3 cellular contexts compared by ENCODE assay signal in the genomic region with DNA sequence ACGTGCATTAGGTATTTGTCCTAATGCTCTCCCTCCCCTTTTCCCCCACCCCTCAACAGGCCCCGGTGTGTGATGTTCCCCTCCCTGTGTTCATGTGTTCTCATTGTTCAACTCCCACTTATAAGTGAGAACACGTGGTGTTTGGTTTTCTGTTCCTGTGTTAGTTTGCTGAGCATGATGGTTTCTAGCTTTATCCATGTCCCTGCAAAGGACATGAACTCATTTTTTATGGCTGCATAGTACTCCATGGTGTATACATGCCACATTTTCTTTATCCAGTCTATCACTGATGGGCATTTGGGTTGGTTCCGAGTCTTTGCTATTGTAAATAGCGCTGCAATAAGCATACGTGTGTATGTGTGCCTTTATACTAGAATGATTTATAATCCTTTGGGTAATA.
DNase-seq lines count a peak whose midpoint lies in the region; ATAC-seq, FAIRE-seq and TF ChIP-seq lines count a peak whose summit lies in the region.
"Not testable (repeated sequence)": the region's sequence is repeated elsewhere in the genome, so short reads cannot be mapped to it uniquely, and the experiment has no call there.

No MANE protein-coding gene starts in this region.

- not testable (repeated sequence) for H3K9me3 ChIP-seq in HEK293 (ENCODE audit: control insufficient read depth, insufficient read depth, low read depth, low read length); K562 (replicated peaks; ENCODE audit: control insufficient read depth, insufficient read depth, low read depth, low read length); HepG2 (ENCODE audit: low read length)

- not testable (repeated sequence) for FAIRE-seq in K562 (lab: Jason Lieb, UNC); HepG2 (lab: Jason Lieb, UNC)

- H2AFZ ChIP-seq in K562 (ENCODE audit: low read depth, low read length); HepG2 (ENCODE audit: low read length): not testable (repeated sequence)

- in situ Hi-C loops in K562 (cut with MboI); HepG2 (cut with HindIII; ENCODE audit: extremely low pct_ligation_motif_present, low pct_unique_long_range_greater_than_20kb): not testable (repeated sequence)

- H3K79me2 ChIP-seq in K562 (ENCODE audit: control insufficient read depth, insufficient read depth, low read length); HepG2 (ENCODE audit: insufficient read depth, low read length): not testable (repeated sequence)

- WGBS in K562 (ENCODE audit: insufficient coverage, low coverage, missing lambda C conversion rate), result 0% methylated on average over 4 of the region's 6 CpGs
- WGBS in HepG2 (ENCODE audit: low lambda C conversion rate), result 8% methylated on average over 6 of the region's 6 CpGs

- intact Hi-C loops in K562 (cut with micrococcal nuclease); HepG2 (cut with micrococcal nuclease; ENCODE audit: unreplicated experiment): not testable (repeated sequence)

- not testable (repeated sequence) for TF ChIP-seq EP300 in K562 (IDR thresholded peaks at IDR 0.05; ENCODE audit: low read length); HepG2 (IDR thresholded peaks at IDR 0.05; ENCODE audit: low read depth in 2 of 2, low read length in 2 of 2); HepG2 (CRISPR knock-in tag; IDR thresholded peaks at IDR 0.05; ENCODE audit: borderline replicate concordance)

- BruUV-seq in K562 (replicated peaks; lab: Mats Ljungman, UMichigan); HepG2 (replicated peaks; lab: Mats Ljungman, UMichigan): not testable (repeated sequence)

- not testable (repeated sequence) for DNase-seq in K562 (ENCODE audit: extremely low read depth in 1 of 4, low spot score in 3 of 4); HepG2 (ENCODE audit: low spot score)

- H3K27me3 ChIP-seq in K562 (ENCODE audit: control insufficient read depth in 2 of 2, insufficient read depth in 2 of 2, low read length in 2 of 2) (peaks cover 2 to 13% of the 10 kb centered on the region in 2 experiments; a peak in 2 of 5 replicates), HepG2 (ENCODE audit: control insufficient read depth in 1 of 2, insufficient read depth in 2 of 2, low read length in 2 of 2) (peaks cover 0 to 13% of the 10 kb centered on the region in 2 experiments; a peak in 1 of 5 replicates)

- H3K9ac ChIP-seq in K562 (ENCODE audit: insufficient read depth in 1 of 2, low read depth in 2 of 2, low read length in 2 of 2); HepG2 (ENCODE audit: insufficient read depth, low read depth, low read length): not testable (repeated sequence)

- CTCF ChIA-PET in HEK293 (lab: Yijun Ruan, JAX), result interaction anchor here (0.6 to 0.7 kb wide), 2 partner anchors 397 to 531 kb away, joined by 4 to 6 read pairs; no protein-coding TSS in a partner anchor
- CTCF ChIA-PET in K562 (lab: Yijun Ruan, JAX; ENCODE audit: low intra/inter-chr PET ratio); HepG2 (lab: Yijun Ruan, JAX; ENCODE audit: low intra/inter-chr PET ratio, low total read pairs): not testable (repeated sequence)

- TF ChIP-seq CTCF in HEK293 (tag by site-specific recombination; IDR thresholded peaks at IDR 0.05); K562 (IDR thresholded peaks at IDR 0.05 in 2 of 3, conservative IDR thresholded peaks at IDR 0.05 in 1 of 3; ENCODE audit: insufficient read depth in 2 of 3, low read depth in 1 of 3, low read length in 3 of 3); HepG2 (CRISPR knock-in tag; IDR thresholded peaks at IDR 0.05): not testable (repeated sequence)

- H4K20me1 ChIP-seq in K562 (replicated peaks; ENCODE audit: control insufficient read depth, insufficient read depth, low read length); HepG2 (ENCODE audit: insufficient read depth, low read length): not testable (repeated sequence)

- not testable (repeated sequence) for H3K4me3 ChIP-seq in HEK293 (ENCODE audit: low read depth, low read length); K562; HepG2 (replicated peaks in 1 of 3; ENCODE audit: insufficient read depth in 1 of 3, low read depth in 2 of 3, low read length in 3 of 3)

- not testable (repeated sequence) for H3K4me1 ChIP-seq in HEK293 (ENCODE audit: control insufficient read depth, insufficient read depth, low read length); K562 (replicated peaks in 1 of 2; ENCODE audit: control insufficient read depth in 2 of 2, insufficient read depth in 2 of 2, low read length in 2 of 2)
- peaks cover 11% of the 10 kb centered on the region; the same call in 1 of the 2 replicates for H3K4me1 ChIP-seq in HepG2 (ENCODE audit: insufficient read depth, low read length)

- TF ChIP-seq RAD21 in K562 (CRISPR knock-in tag; conservative IDR thresholded peaks at IDR 0.05 in 1 of 2, IDR thresholded peaks at IDR 0.05 in 1 of 2); HepG2 (CRISPR knock-in tag; IDR thresholded peaks at IDR 0.05): not testable (repeated sequence)

- H3K27ac ChIP-seq in HEK293 (ENCODE audit: extremely low read depth, low read depth, low read length); K562 (ENCODE audit: extremely low read depth, low read depth, low read length); HepG2 (ENCODE audit: extremely low read length, insufficient read depth, low read length): not testable (repeated sequence)

- not testable (repeated sequence) for H3K9me1 ChIP-seq in K562 (ENCODE audit: control insufficient read depth, insufficient read depth, low read length)

- not testable (repeated sequence) for TF ChIP-seq POLR2A in K562 (conservative IDR thresholded peaks at IDR 0.05); HepG2 (IDR thresholded peaks at IDR 0.05; ENCODE audit: insufficient read depth in 1 of 2, low read depth in 2 of 2, low read length in 2 of 2)

- ATAC-seq in K562, HepG2: not testable (repeated sequence)

- not testable (repeated sequence) for H3K36me3 ChIP-seq in HEK293 (ENCODE audit: control insufficient read depth in 2 of 2, insufficient read depth in 1 of 2, low read length in 2 of 2); K562 (ENCODE audit: control insufficient read depth, insufficient read depth, low read length); HepG2 (replicated peaks in 1 of 2; ENCODE audit: control insufficient read depth in 1 of 2, insufficient read depth in 2 of 2, low read length in 2 of 2)

- POLR2A ChIA-PET in HEK293 (lab: Yijun Ruan, JAX); HepG2 (lab: Yijun Ruan, JAX): not testable (repeated sequence)
- POLR2A ChIA-PET in K562 (lab: Yijun Ruan, JAX), result interaction anchor here (0.8 kb wide), 1 partner anchor 96 kb away, joined by 3 read pairs; no protein-coding TSS in a partner anchor

- not testable (repeated sequence) for H3K4me2 ChIP-seq in K562 (ENCODE audit: insufficient read depth, low read length); HepG2 (ENCODE audit: low read depth, low read length)

TF ChIP-seq in HEK293, 187 proteins besides CTCF, POLR2A, EP300 and RAD21:
- peak; percentile 76 for TF ChIP-seq ZNF146 (tag by site-specific recombination; IDR thresholded peaks at IDR 0.05)

TF ChIP-seq in K562, 482 proteins besides CTCF, POLR2A, EP300 and RAD21:
- TF ChIP-seq ZNF146 (CRISPR knock-in tag; IDR thresholded peaks at IDR 0.05; ENCODE audit: unreplicated experiment), result peak; percentile 53
TF ChIP-seq in K562: peak in this region for 1; not testable (repeated sequence) for 481.

TF ChIP-seq in HepG2, 621 proteins besides CTCF, POLR2A, EP300 and RAD21:
- TF ChIP-seq, protein P1, sequence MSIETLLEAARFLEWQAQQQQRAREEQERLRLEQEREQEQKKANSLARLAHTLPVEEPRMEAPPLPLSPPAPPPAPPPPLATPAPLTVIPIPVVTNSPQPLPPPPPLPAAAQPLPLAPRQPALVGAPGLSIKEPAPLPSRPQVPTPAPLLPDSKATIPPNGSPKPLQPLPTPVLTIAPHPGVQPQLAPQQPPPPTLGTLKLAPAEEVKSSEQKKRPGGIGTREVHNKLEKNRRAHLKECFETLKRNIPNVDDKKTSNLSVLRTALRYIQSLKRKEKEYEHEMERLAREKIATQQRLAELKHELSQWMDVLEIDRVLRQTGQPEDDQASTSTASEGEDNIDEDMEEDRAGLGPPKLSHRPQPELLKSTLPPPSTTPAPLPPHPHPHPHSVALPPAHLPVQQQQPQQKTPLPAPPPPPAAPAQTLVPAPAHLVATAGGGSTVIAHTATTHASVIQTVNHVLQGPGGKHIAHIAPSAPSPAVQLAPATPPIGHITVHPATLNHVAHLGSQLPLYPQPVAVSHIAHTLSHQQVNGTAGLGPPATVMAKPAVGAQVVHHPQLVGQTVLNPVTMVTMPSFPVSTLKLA (IDR thresholded peaks at IDR 0.05), result peak; percentile 32; the same call in 1 of the 2 replicates
TF ChIP-seq in HepG2: peak in this region for 1; not testable (repeated sequence) for 620.
